20 cellular contexts compared by ENCODE assay signal in the genomic region with DNA sequence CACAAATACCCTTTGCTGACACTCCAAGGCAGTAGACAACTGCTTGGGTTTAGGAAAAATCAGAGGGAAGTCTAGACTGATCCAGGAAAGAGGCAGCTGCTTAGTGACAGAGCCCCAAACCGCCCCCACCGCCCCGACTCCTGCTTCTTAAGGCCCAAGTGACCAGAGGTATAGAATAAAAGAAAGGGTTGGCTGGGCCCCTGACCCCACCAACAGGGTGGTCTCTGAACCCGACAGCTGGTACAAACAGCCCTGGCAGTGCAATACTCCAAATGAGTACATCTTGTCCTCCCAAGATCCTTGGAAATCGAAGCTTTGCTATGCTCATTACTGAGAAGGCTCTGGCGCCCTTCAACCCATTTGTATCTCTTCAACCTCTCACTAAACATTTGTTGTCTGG.
"Had no signal": no experiment of that assay in that cellular context is flagged by ENCODE, and none has a peak within 500 bp of the region (broad histone marks: within the 10 kb centered on the region; RNA-seq: fewer than 3 reads in every experiment).

No MANE protein-coding gene starts in this region.

- H3K4me1 ChIP-seq: esophagus squamous epithelium, right atrium auricular region, suprapubic skin, thyroid gland had no signal

- H3K27me3 Mint-ChIP-seq: type B pancreatic cell had no signal

- ATAC-seq: naive thymus-derived CD4-positive, alpha-beta T cell; stimulated activated naive CD8-positive, alpha-beta T cell treated with anti-CD3 and anti-CD28 coated beads, Interleukin-15, Interleukin-2, amounts not matched to agents 100 U/mL and 50 U/mL, for 24 hours had no signal

- H3K9me3 ChIP-seq: esophagus squamous epithelium, gastroesophageal sphincter, neutrophil, ovary, right atrium auricular region, sigmoid colon, suprapubic skin, thyroid gland had no signal

- H3K9me3 Mint-ChIP-seq: immature natural killer cell; naive thymus-derived CD4-positive, alpha-beta T cell; type B pancreatic cell had no signal

- H3K36me3 ChIP-seq: esophagus squamous epithelium, gastroesophageal sphincter, neutrophil, ovary, right atrium auricular region, sigmoid colon, suprapubic skin, thyroid gland had no signal

- H3K4me1 Mint-ChIP-seq: immature natural killer cell; naive thymus-derived CD4-positive, alpha-beta T cell had no signal

- DNase-seq: effector CD4-positive, alpha-beta T cell; esophagus squamous epithelium; immature natural killer cell; kidney; left cardiac atrium; mesendoderm; naive thymus-derived CD4-positive, alpha-beta T cell; stimulated activated CD4-positive, alpha-beta T cell treated with anti-CD3 and anti-CD28 coated beads, Interleukin-2, amount 100 ng/mL, for 48 hours; stimulated activated naive CD8-positive, alpha-beta T cell treated with anti-CD3 and anti-CD28 coated beads, Interleukin-15, Interleukin-2, amounts not matched to agents 100 U/mL and 50 U/mL, for 24 hours; thyroid gland had no signal

- H3K4me3 ChIP-seq: coronary artery, esophagus squamous epithelium, gastroesophageal sphincter, lung, ovary, right atrium auricular region, sigmoid colon, suprapubic skin, thyroid gland had no signal

- H3K27ac Mint-ChIP-seq: immature natural killer cell, type B pancreatic cell had no signal

- H3K27ac ChIP-seq: coronary artery, epithelial cell of prostate, esophagus squamous epithelium, neutrophil, ovary, right atrium auricular region, suprapubic skin, thyroid gland had no signal

- H3K27me3 ChIP-seq: gastroesophageal sphincter, neutrophil, ovary, right atrium auricular region, sigmoid colon, suprapubic skin, thyroid gland had no signal

- H3K36me3 Mint-ChIP-seq: immature natural killer cell; naive thymus-derived CD4-positive, alpha-beta T cell; type B pancreatic cell had no signal

- H3K4me3 Mint-ChIP-seq: immature natural killer cell; naive thymus-derived CD4-positive, alpha-beta T cell; type B pancreatic cell had no signal
